ENCODE assay signal across 34 cellular contexts in genomic region chr1:219573158-219573557, GRCh38.
"Had no signal": no experiment of that assay in that cellular context is flagged by ENCODE, and none has a peak within 500 bp of the region (broad histone marks: within the 10 kb centered on the region; RNA-seq: fewer than 3 reads in every experiment).

No MANE protein-coding gene starts in this region.

- DNase-seq: Karpas-422, Kasumi-1, MG63, MM.1S, MV-4-11, NCI-H1048, NCI-H1092, NCI-H1092 treated with DMSO at 0.1 percent for 48 hours, NCI-H1105, NCI-H1105 treated with DMSO at 0.1 percent for 48 hours, NCI-H1417, NCI-H1417 treated with DMSO at 0.1 percent for 48 hours, NCI-H1436, NCI-H1436 treated with DMSO at 0.1 percent for 48 hours, NCI-H146, NCI-H1694, NCI-H1694 treated with DMSO at 0.1 percent for 48 hours, NCI-H187, NCI-H187 treated with DMSO at 0.1 percent for 48 hours, NCI-H1930, NCI-H2029, NCI-H2029 treated with DMSO at 0.1 percent for 48 hours, NCI-H2081, NCI-H2081 treated with DMSO at 0.1 percent for 48 hours, NCI-H2107, NCI-H2171, NCI-H2171 treated with DMSO at 0.1 percent for 48 hours, NCI-H2227 treated with DMSO at 0.1 percent for 48 hours, NCI-H226, NCI-H345, NCI-H446, NCI-H446 treated with DMSO at 0.1 percent for 48 hours, NCI-H510A had no signal

- H3K27me3 ChIP-seq: MG63 had no signal

- H3K4me2 ChIP-seq: KMS-11 had no signal

- H3K27ac ChIP-seq: KMS-11 had no signal

- H3K4me3 ChIP-seq: MG63 had no signal

- H3K36me3 ChIP-seq: MG63 had no signal

- H3K9ac ChIP-seq: KMS-11 had no signal

- H3K9me3 ChIP-seq: MG63 had no signal
